In the genomic region with DNA sequence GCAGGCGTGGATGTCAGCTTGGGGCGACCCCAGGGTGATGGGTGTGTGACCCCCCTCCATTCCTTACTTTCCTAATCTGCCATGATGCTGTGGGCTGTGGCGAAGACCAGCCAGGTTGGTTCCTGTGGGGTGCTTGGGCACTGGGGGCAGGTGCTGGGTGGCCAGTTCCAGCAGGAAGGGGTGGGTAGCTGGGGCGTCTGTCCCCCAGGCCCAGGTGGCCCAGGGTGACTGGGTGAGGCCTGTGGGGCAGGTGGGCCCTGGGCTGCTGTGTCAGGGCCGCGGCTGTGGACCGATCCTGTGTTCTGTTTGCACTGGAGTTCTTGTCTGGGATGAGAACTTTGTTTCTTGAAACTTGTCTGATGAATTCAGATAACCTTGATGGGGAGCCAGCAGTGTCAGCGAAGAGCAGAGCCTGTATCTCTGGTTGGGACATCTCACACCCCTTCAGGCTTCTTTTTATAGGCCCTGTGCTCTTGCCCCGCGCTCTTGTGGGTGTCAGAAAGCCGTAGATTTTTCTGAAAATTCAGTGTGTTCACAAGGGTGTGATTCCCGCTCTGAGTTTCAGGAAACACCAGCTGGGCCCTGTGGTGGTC, we compare ENCODE assay signal across 20 cellular contexts. TPM values are rescaled to one million over a fixed set of nuclear protein-coding genes. Genes with fewer than 3 reads are reported as not detected.
DNase-seq lines count a peak whose midpoint lies in the region; ATAC-seq, FAIRE-seq and TF ChIP-seq lines count a peak whose summit lies in the region.
"Had no signal": no experiment of that assay in that cellular context is flagged by ENCODE, and none has a peak within 500 bp of the region (broad histone marks: within the 10 kb centered on the region; RNA-seq: fewer than 3 reads in every experiment).

No MANE protein-coding gene starts in this region.

- TF ChIP-seq EP300 in upper lobe of left lung (IDR thresholded peaks at IDR 0.05): no peak

- H3K4me3 Mint-ChIP-seq in CD8-positive, alpha-beta memory T cell: peak overlapping the region in 4 of 7 donors; percentile 11 to 46 (median 34)

- H3K36me3 ChIP-seq in heart left ventricle: peaks cover 0 to 3% (median 0%) of the 10 kb centered on the region in 9 donors
- H3K36me3 ChIP-seq in CD8-positive, alpha-beta memory T cell (ENCODE audit: insufficient read depth, low read length): no peaks in the 10 kb centered on the region
- H3K36me3 ChIP-seq in kidney (ENCODE audit: control insufficient read depth in 1 of 2, insufficient read depth in 2 of 2, low read length in 2 of 2): peaks cover 0 to 2% of the 10 kb centered on the region in 2 donors
- peaks cover 0 to 24% (median 6%) of the 10 kb centered on the region in 4 donors for H3K36me3 ChIP-seq in upper lobe of left lung
- H3K36me3 ChIP-seq: SJSA1 had no signal

- peaks cover 0 to 28% (median 0%) of the 10 kb centered on the region in 3 donors for H3K36me3 Mint-ChIP-seq in CD8-positive, alpha-beta memory T cell

- H3K4me1 Mint-ChIP-seq in CD8-positive, alpha-beta memory T cell: peaks cover 6 to 29% (median 8%) of the 10 kb centered on the region in 3 donors

- H3K4me1 ChIP-seq in heart left ventricle (peaks cover 0 to 22% (median 5%) of the 10 kb centered on the region in 12 donors), kidney (ENCODE audit: control insufficient read depth in 1 of 2, insufficient read depth in 1 of 2, low read depth in 1 of 2, low read length in 2 of 2) (peaks cover 5 to 11% of the 10 kb centered on the region in 2 donors), upper lobe of left lung (peaks cover 7 to 40% (median 14%) of the 10 kb centered on the region in 4 donors)
- peaks cover 17% of the 10 kb centered on the region for H3K4me1 ChIP-seq in CD8-positive, alpha-beta memory T cell (ENCODE audit: insufficient read depth, low read length)

- no peak overlapping the region for H3K9ac ChIP-seq in kidney (ENCODE audit: low read length in 2 of 2)

- H3K27ac ChIP-seq in heart left ventricle: no peak overlapping the region
- H3K27ac ChIP-seq in CD8-positive, alpha-beta memory T cell (ENCODE audit: low read depth, low read length): no peak overlapping the region
- H3K27ac ChIP-seq in kidney (ENCODE audit: low read depth in 2 of 2, low read length in 2 of 2): no peak overlapping the region
- H3K27ac ChIP-seq in upper lobe of left lung: peak overlapping the region; percentile 35 to 90 (median 82)
- H3K27ac ChIP-seq: C4-2B, SJSA1 had no signal

- no peaks in the 10 kb centered on the region for H3K9me3 Mint-ChIP-seq in CD8-positive, alpha-beta memory T cell

- POLR2A ChIA-PET in CD8-positive, alpha-beta memory T cell (lab: Charles Lee): no interaction called here

- FAIRE-seq in kidney (lab: Jason Lieb, UNC): no peak

- TF ChIP-seq POLR2A in heart left ventricle (IDR thresholded peaks at IDR 0.05) (no peak), upper lobe of left lung (IDR thresholded peaks at IDR 0.05) (no peak)

- DNase-seq in heart left ventricle (peak in 3 of 5 donors; percentile 16 to 53 (median 16)), Right ventricle myocardium superior (no peak), kidney (peak; percentile 58), upper lobe of left lung (no peak), NCI-H2029 treated with DMSO at 0.1 percent for 48 hours (lab: John Stamatoyannopoulos, UW) (no peak), NOMO-1 (lab: John Stamatoyannopoulos, UW; ENCODE audit: unreplicated experiment in 2 of 2) (no peak)
- no peak for DNase-seq in CD8-positive, alpha-beta memory T cell
- DNase-seq: DMS79 treated with DMSO at 0.1 percent for 48 hours, NCI-H1105 treated with DMSO at 0.1 percent for 48 hours, NCI-H1694 treated with DMSO at 0.1 percent for 48 hours, NCI-H2107, NCI-H226, NCI-H524, NCI-H82, PC-3, RPMI8226 had no signal

- H3K27me3 ChIP-seq in heart left ventricle (peaks cover 11 to 33% (median 20%) of the 10 kb centered on the region in 9 donors), upper lobe of left lung (peaks cover 0 to 15% (median 7%) of the 10 kb centered on the region in 4 donors)
- no peaks in the 10 kb centered on the region for H3K27me3 ChIP-seq in CD8-positive, alpha-beta memory T cell (ENCODE audit: insufficient read depth, low read length, poor library complexity, severe bottlenecking)

- 78 to 88% (median 85%) methylated on average over 9 to 12 of the region's 12 CpGs for WGBS in heart left ventricle, 4 donors
- WGBS in upper lobe of left lung, 2 donors: 89 to 91% methylated on average over 9 to 12 of the region's 12 CpGs

- TF ChIP-seq CTCF in heart left ventricle (IDR thresholded peaks at IDR 0.05) (no peak), kidney (IDR thresholded peaks at IDR 0.05; ENCODE audit: borderline replicate concordance, extremely low read depth, insufficient read depth) (no peak), upper lobe of left lung (IDR thresholded peaks at IDR 0.05) (no peak)

- H3K4me3 ChIP-seq in heart left ventricle (no peak overlapping the region), kidney (ENCODE audit: low read length in 2 of 2) (no peak overlapping the region), upper lobe of left lung (no peak overlapping the region)
- H3K4me3 ChIP-seq in CD8-positive, alpha-beta memory T cell (ENCODE audit: low read length): no peak overlapping the region
- H3K4me3 ChIP-seq: HAP-1, SJSA1 had no signal

- peaks cover 2 to 4% of the 10 kb centered on the region in 2 donors for H3K27me3 Mint-ChIP-seq in CD8-positive, alpha-beta memory T cell

- intact Hi-C loops in heart left ventricle (cut with DNase I): no loop called here
- intact Hi-C loops in Right ventricle myocardium superior (cut with DNase I): no loop called here
- intact Hi-C loops in kidney (cut with DNase I): no loop called here

- no peaks in the 10 kb centered on the region for H3K9me3 ChIP-seq in heart left ventricle
- no peaks in the 10 kb centered on the region for H3K9me3 ChIP-seq in CD8-positive, alpha-beta memory T cell (ENCODE audit: low read length)
- no peaks in the 10 kb centered on the region for H3K9me3 ChIP-seq in kidney (ENCODE audit: control insufficient read depth in 1 of 2, low read length in 2 of 2)
- no peaks in the 10 kb centered on the region for H3K9me3 ChIP-seq in upper lobe of left lung
- H3K9me3 ChIP-seq: HAP-1 had no signal

- ATAC-seq in heart left ventricle (no peak), Right ventricle myocardium superior (ENCODE audit: poor library complexity) (no peak), upper lobe of left lung (ENCODE audit: low FRiP score in 2 of 2) (no peak)
- ATAC-seq: PC-3 had no signal

- CTCF ChIA-PET in CD8-positive, alpha-beta memory T cell (lab: Charles Lee): interaction anchor here (2.4 kb wide), 1 partner anchor 9 kb away, joined by 9 read pairs; no protein-coding TSS in a partner anchor

- H3K27ac Mint-ChIP-seq in CD8-positive, alpha-beta memory T cell: peak overlapping the region in 2 of 8 donors; percentile 63 to 79

RNA-seq across cellular contexts. Expression of gene PRKCZ, which starts 3.7 kb away (rescaled TPM):
- 10 to 100 TPM; 12.5 to 17.3 (median 16.4) TPM for total RNA-seq in heart left ventricle
- 10 to 100 TPM; 16.7 to 20.7 TPM for polyA plus RNA-seq in heart left ventricle
- 13.5 TPM for total RNA-seq in Right ventricle myocardium superior
- 10 to 100 TPM; 13.8 to 15.4 TPM for total RNA-seq in CD8-positive, alpha-beta memory T cell
- polyA plus RNA-seq in CD8-positive, alpha-beta memory T cell: 17.4 TPM
- 24.7 TPM for total RNA-seq in kidney
- 42.4 TPM for polyA plus RNA-seq in kidney (ENCODE audit: insufficient read depth, low read depth, low replicate concordance)
- 100 to 1,000 TPM; 107 to 169 (median 138) TPM for total RNA-seq in upper lobe of left lung

RNA-seq across cellular contexts. Expression of gene GABRD, which starts 34.7 kb away (rescaled TPM):
- total RNA-seq in heart left ventricle (1 to 10 TPM in 2 of 9 donors, under 1 TPM in 5, not detected in 2; 0.21 to 1.1 (median 0.61) TPM), Right ventricle myocardium superior (0.43 TPM), kidney (0.63 TPM), upper lobe of left lung (1 to 10 TPM in 2 of 6 donors, under 1 TPM in 1, not detected in 3; 0.26 to 8.2 (median 1.2) TPM)
- polyA plus RNA-seq in heart left ventricle (under 1 TPM; 0.65 to 0.67 TPM), kidney (ENCODE audit: insufficient read depth, low read depth, low replicate concordance) (1.1 TPM)
- total RNA-seq in CD8-positive, alpha-beta memory T cell: not detected
- not detected for polyA plus RNA-seq in CD8-positive, alpha-beta memory T cell
- total RNA-seq: A673, PC-3, SJSA1 had no signal

RNA-seq across cellular contexts. Expression of gene CFAP74, which starts 50.3 kb away (rescaled TPM):
- total RNA-seq in heart left ventricle: under 1 TPM in 2 of 9 donors, not detected in 7; 0.07 to 0.33 TPM
- under 1 TPM in 1 of 2 donors, not detected in 1; 0.03 TPM for polyA plus RNA-seq in heart left ventricle
- total RNA-seq in Right ventricle myocardium superior: not detected
- not detected for total RNA-seq in CD8-positive, alpha-beta memory T cell
- polyA plus RNA-seq in CD8-positive, alpha-beta memory T cell: not detected
- not detected for total RNA-seq in kidney
- polyA plus RNA-seq in kidney (ENCODE audit: insufficient read depth, low read depth, low replicate concordance): not detected
- total RNA-seq in upper lobe of left lung: 10 to 100 TPM in 2 of 6 donors, 1 to 10 TPM in 3, under 1 TPM in 1; 0.14 to 19.8 (median 6.2) TPM
- total RNA-seq: A673, PC-3, SJSA1 had no signal

Comparison
In these comparisons a context has a peak if more than half of its experiments do, and no peak if none do; other contexts are left out.
1. DNase-seq: peak in heart left ventricle (3 of 5) and kidney (single experiment); none in Right ventricle myocardium superior (single experiment), CD8-positive, alpha-beta memory T cell (0 of 5), upper lobe of left lung (0 of 2), NCI-H2029 treated with DMSO at 0.1 percent for 48 hours (single experiment) and NOMO-1 (0 of 2).
2. H3K27ac ChIP-seq: peak in upper lobe of left lung (4 of 4); none in heart left ventricle (0 of 12), CD8-positive, alpha-beta memory T cell (single experiment) and kidney (0 of 2).